1 cellular context compared by ENCODE assay signal in genomic region chr19:39705578-39706188, GRCh38.
A peak's percentile ranks its signal among the peaks of the same experiment; 100 is the strongest.
TF ChIP-seq lines count a peak whose summit lies in the region.

No MANE protein-coding gene starts in this region.

TF ChIP-seq in GM12878, 131 proteins besides CTCF, POLR2A, EP300 and RAD21 (continued from another document):
- TF ChIP-seq, protein P1, sequence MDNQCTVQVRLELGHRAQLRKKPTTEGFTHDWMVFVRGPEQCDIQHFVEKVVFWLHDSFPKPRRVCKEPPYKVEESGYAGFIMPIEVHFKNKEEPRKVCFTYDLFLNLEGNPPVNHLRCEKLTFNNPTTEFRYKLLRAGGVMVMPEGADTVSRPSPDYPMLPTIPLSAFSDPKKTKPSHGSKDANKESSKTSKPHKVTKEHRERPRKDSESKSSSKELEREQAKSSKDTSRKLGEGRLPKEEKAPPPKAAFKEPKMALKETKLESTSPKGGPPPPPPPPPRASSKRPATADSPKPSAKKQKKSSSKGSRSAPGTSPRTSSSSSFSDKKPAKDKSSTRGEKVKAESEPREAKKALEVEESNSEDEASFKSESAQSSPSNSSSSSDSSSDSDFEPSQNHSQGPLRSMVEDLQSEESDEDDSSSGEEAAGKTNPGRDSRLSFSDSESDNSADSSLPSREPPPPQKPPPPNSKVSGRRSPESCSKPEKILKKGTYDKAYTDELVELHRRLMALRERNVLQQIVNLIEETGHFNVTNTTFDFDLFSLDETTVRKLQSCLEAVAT (IDR thresholded peaks at IDR 0.05), result peak; percentile 74; the same call in 1 of the 2 replicates
- TF ChIP-seq PAX8 (IDR thresholded peaks at IDR 0.05) (no peak), SIX5 (IDR thresholded peaks at IDR 0.05; ENCODE audit: low read depth, low read length, severe bottlenecking) (no peak), PAX5 (IDR thresholded peaks at IDR 0.05; ENCODE audit: borderline replicate concordance, low read depth, low read length) (peak; percentile 29; the same call in 1 of the 2 replicates)
- TF ChIP-seq, protein P2, sequence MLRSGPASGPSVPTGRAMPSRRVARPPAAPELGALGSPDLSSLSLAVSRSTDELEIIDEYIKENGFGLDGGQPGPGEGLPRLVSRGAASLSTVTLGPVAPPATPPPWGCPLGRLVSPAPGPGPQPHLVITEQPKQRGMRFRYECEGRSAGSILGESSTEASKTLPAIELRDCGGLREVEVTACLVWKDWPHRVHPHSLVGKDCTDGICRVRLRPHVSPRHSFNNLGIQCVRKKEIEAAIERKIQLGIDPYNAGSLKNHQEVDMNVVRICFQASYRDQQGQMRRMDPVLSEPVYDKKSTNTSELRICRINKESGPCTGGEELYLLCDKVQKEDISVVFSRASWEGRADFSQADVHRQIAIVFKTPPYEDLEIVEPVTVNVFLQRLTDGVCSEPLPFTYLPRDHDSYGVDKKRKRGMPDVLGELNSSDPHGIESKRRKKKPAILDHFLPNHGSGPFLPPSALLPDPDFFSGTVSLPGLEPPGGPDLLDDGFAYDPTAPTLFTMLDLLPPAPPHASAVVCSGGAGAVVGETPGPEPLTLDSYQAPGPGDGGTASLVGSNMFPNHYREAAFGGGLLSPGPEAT (IDR thresholded peaks at IDR 0.05; ENCODE audit: low read depth), result peak; percentile 35; the same call in 1 of the 2 replicates
TF ChIP-seq in GM12878: peak in this region for 28.
